ENCODE assay signal across 1 cellular context in the genomic region with DNA sequence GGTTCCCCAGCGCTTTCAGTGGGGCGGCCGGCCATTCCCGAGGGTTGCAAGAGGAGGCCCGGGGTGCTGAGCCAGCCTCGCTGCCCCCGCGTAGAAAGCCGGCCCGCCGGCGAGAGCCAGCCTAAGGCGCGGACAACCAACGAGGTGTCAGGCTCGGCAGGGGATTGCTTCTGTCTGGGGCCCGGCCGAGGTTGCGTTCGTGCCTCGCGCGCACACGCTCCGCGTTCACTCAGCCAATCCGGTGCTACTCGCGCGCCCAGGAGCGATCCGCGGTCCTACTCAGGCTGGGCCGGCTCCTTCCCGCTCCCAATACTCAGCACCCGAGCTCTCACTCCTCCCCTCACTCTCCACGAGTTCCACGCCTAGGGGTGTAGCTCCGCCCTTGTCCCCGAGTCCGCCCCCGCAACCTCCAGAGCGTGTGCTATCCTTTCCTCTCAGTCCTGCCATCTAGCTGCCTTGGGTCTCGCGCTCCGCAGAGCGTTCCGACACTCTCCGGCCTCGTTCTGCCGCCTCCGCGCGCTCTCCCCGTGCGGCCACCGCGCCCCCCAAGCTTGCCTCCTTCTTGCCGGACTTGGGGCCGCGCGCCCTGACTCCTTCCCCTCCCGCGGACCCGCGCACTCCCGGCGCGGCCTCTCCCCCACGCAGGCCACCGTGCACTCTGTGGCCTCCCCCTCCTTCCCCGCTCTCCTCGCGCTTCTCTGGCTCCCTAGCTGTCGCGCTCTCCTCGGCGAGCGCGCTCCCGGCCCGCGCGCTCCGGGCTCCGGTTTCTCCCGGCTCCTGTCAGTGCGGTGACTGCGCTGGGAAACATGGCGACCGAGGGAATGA.
TF ChIP-seq lines count a peak whose summit lies in the region.

A gene (plus strand): TSS at position 426 of the 825 bp plus-strand sequence.

TF ChIP-seq in HepG2, 621 proteins besides CTCF, POLR2A, EP300 and RAD21 (continued from another document and continues in another):
- TF ChIP-seq, protein P1, sequence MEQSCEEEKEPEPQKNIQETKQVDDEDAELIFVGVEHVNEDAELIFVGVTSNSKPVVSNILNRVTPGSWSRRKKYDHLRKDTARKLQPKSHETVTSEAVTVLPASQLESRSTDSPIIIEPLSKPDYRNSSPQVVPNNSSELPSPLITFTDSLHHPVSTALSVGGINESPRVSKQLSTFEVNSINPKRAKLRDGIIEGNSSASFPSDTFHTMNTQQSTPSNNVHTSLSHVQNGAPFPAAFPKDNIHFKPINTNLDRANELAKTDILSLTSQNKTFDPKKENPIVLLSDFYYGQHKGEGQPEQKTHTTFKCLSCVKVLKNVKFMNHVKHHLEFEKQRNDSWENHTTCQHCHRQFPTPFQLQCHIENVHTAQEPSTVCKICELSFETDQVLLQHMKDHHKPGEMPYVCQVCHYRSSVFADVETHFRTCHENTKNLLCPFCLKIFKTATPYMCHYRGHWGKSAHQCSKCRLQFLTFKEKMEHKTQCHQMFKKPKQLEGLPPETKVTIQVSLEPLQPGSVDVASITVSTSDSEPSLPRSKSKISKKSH (CRISPR knock-in tag; IDR thresholded peaks at IDR 0.05; ENCODE audit: borderline replicate concordance): peak; percentile 66; the same call in 1 of the 2 replicates
- TF ChIP-seq MYC (CRISPR knock-in tag; IDR thresholded peaks at IDR 0.05; ENCODE audit: borderline replicate concordance): peak; percentile 91
- no peak for TF ChIP-seq DPF2 (CRISPR knock-in tag; IDR thresholded peaks at IDR 0.05; ENCODE audit: borderline replicate concordance, low read depth)
- no peak for TF ChIP-seq ZNF207 (IDR thresholded peaks at IDR 0.05; ENCODE audit: borderline replicate concordance)
- TF ChIP-seq, protein P2, sequence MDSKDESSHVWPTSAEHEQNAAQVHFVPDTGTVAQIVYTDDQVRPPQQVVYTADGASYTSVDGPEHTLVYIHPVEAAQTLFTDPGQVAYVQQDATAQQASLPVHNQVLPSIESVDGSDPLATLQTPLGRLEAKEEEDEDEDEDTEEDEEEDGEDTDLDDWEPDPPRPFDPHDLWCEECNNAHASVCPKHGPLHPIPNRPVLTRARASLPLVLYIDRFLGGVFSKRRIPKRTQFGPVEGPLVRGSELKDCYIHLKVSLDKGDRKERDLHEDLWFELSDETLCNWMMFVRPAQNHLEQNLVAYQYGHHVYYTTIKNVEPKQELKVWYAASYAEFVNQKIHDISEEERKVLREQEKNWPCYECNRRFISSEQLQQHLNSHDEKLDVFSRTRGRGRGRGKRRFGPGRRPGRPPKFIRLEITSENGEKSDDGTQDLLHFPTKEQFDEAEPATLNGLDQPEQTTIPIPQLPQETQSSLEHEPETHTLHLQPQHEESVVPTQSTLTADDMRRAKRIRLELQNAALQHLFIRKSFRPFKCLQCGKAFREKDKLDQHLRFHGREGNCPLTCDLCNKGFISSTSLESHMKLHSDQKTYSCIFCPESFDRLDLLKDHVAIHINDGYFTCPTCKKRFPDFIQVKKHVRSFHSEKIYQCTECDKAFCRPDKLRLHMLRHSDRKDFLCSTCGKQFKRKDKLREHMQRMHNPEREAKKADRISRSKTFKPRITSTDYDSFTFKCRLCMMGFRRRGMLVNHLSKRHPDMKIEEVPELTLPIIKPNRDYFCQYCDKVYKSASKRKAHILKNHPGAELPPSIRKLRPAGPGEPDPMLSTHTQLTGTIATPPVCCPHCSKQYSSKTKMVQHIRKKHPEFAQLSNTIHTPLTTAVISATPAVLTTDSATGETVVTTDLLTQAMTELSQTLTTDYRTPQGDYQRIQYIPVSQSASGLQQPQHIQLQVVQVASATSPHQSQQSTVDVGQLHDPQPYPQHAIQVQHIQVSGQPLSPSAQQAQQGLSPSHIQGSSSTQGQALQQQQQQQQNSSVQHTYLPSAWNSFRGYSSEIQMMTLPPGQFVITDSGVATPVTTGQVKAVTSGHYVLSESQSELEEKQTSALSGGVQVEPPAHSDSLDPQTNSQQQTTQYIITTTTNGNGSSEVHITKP (CRISPR knock-in tag; IDR thresholded peaks at IDR 0.05; ENCODE audit: low read depth): peak; percentile 23; the same call in 1 of the 2 replicates
- TF ChIP-seq ZMYM3 (CRISPR knock-in tag; IDR thresholded peaks at IDR 0.05): no peak
- no peak for TF ChIP-seq ZNF879 (CRISPR knock-in tag; IDR thresholded peaks at IDR 0.05)
- peak; percentile 74 for TF ChIP-seq SNAPC2 (CRISPR knock-in tag; IDR thresholded peaks at IDR 0.05)
- no peak for TF ChIP-seq ZBTB8A (CRISPR knock-in tag; IDR thresholded peaks at IDR 0.05; ENCODE audit: borderline replicate concordance, low read depth)
- TF ChIP-seq ZNF446 (CRISPR knock-in tag; IDR thresholded peaks at IDR 0.05): no peak
- TF ChIP-seq, protein P3, sequence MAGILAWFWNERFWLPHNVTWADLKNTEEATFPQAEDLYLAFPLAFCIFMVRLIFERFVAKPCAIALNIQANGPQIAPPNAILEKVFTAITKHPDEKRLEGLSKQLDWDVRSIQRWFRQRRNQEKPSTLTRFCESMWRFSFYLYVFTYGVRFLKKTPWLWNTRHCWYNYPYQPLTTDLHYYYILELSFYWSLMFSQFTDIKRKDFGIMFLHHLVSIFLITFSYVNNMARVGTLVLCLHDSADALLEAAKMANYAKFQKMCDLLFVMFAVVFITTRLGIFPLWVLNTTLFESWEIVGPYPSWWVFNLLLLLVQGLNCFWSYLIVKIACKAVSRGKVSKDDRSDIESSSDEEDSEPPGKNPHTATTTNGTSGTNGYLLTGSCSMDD (CRISPR knock-in tag; IDR thresholded peaks at IDR 0.05): no peak
- TF ChIP-seq HNRNPLL (IDR thresholded peaks at IDR 0.05; ENCODE audit: low read depth, low read length, poor library complexity, severe bottlenecking): peak; percentile 76
- TF ChIP-seq FOXA3 (CRISPR knock-in tag; IDR thresholded peaks at IDR 0.05): peak; percentile 56; the same call in 1 of the 2 replicates
- no peak for TF ChIP-seq ATF1 (CRISPR knock-in tag; IDR thresholded peaks at IDR 0.05)
- peak; percentile 70; the same call in 1 of the 2 replicates for TF ChIP-seq HES4 (CRISPR knock-in tag; IDR thresholded peaks at IDR 0.05; ENCODE audit: borderline replicate concordance)
- peak; percentile 95 for TF ChIP-seq ZMYM4 (CRISPR knock-in tag; IDR thresholded peaks at IDR 0.05)
- TF ChIP-seq, protein P4, sequence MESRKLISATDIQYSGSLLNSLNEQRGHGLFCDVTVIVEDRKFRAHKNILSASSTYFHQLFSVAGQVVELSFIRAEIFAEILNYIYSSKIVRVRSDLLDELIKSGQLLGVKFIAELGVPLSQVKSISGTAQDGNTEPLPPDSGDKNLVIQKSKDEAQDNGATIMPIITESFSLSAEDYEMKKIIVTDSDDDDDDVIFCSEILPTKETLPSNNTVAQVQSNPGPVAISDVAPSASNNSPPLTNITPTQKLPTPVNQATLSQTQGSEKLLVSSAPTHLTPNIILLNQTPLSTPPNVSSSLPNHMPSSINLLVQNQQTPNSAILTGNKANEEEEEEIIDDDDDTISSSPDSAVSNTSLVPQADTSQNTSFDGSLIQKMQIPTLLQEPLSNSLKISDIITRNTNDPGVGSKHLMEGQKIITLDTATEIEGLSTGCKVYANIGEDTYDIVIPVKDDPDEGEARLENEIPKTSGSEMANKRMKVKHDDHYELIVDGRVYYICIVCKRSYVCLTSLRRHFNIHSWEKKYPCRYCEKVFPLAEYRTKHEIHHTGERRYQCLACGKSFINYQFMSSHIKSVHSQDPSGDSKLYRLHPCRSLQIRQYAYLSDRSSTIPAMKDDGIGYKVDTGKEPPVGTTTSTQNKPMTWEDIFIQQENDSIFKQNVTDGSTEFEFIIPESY (CRISPR knock-in tag; IDR thresholded peaks at IDR 0.05): no peak
- TF ChIP-seq ZNF772 (CRISPR knock-in tag; IDR thresholded peaks at IDR 0.05): peak; percentile 95
- TF ChIP-seq ZNF530 (CRISPR knock-in tag; IDR thresholded peaks at IDR 0.05; ENCODE audit: low read depth): no peak
- TF ChIP-seq KMT2A (CRISPR knock-in tag; IDR thresholded peaks at IDR 0.05): peak; percentile 94
- TF ChIP-seq SMAD1 (CRISPR knock-in tag; IDR thresholded peaks at IDR 0.05; ENCODE audit: borderline replicate concordance, low read depth): no peak
- TF ChIP-seq ETV6 (CRISPR knock-in tag; conservative IDR thresholded peaks at IDR 0.05): no peak; the same call in 1 of the 2 replicates
- peak; percentile 53; the same call in 1 of the 2 replicates for TF ChIP-seq RXRB (CRISPR knock-in tag; IDR thresholded peaks at IDR 0.05; ENCODE audit: borderline replicate concordance)
- TF ChIP-seq ZNF672 (CRISPR knock-in tag; IDR thresholded peaks at IDR 0.05): peak; percentile 23
- TF ChIP-seq ZNF598 (CRISPR knock-in tag; IDR thresholded peaks at IDR 0.05; ENCODE audit: borderline replicate concordance): no peak; the same call in 1 of the 2 replicates
- TF ChIP-seq REXO4 (CRISPR knock-in tag; IDR thresholded peaks at IDR 0.05; ENCODE audit: borderline replicate concordance): 0 out of 2 replicates have a peak, but pooled peaks have one; percentile 81
- TF ChIP-seq TAF1 (CRISPR knock-in tag; IDR thresholded peaks at IDR 0.05): peak; percentile 95
- TF ChIP-seq, protein P5, sequence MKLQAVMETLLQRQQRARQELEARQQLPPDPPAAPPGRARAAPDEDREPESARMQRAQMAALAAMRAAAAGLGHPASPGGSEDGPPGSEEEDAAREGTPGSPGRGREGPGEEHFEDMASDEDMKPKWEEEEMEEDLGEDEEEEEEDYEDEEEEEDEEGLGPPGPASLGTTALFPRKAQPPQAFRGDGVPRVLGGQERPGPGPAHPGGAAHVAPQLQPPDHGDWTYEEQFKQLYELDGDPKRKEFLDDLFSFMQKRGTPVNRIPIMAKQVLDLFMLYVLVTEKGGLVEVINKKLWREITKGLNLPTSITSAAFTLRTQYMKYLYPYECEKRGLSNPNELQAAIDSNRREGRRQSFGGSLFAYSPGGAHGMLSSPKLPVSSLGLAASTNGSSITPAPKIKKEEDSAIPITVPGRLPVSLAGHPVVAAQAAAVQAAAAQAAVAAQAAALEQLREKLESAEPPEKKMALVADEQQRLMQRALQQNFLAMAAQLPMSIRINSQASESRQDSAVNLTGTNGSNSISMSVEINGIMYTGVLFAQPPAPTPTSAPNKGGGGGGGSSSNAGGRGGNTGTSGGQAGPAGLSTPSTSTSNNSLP (IDR thresholded peaks at IDR 0.05; ENCODE audit: low read depth, low read length): no peak
- no peak; the same call in 1 of the 2 replicates for TF ChIP-seq ZNF713 (CRISPR knock-in tag; IDR thresholded peaks at IDR 0.05)
- TF ChIP-seq ZZZ3 (CRISPR knock-in tag; IDR thresholded peaks at IDR 0.05; ENCODE audit: borderline replicate concordance): no peak
- no peak for TF ChIP-seq ZNF619 (CRISPR knock-in tag; IDR thresholded peaks at IDR 0.05)
- TF ChIP-seq GPN1 (CRISPR knock-in tag; IDR thresholded peaks at IDR 0.05; ENCODE audit: borderline replicate concordance): no peak; the same call in 1 of the 2 replicates
- TF ChIP-seq FOXK1 (CRISPR knock-in tag; IDR thresholded peaks at IDR 0.05; ENCODE audit: borderline replicate concordance, low read depth): peak; percentile 11; the same call in 1 of the 2 replicates
- TF ChIP-seq NPAS2 (CRISPR knock-in tag; IDR thresholded peaks at IDR 0.05; ENCODE audit: borderline replicate concordance): no peak
- TF ChIP-seq, protein P6, sequence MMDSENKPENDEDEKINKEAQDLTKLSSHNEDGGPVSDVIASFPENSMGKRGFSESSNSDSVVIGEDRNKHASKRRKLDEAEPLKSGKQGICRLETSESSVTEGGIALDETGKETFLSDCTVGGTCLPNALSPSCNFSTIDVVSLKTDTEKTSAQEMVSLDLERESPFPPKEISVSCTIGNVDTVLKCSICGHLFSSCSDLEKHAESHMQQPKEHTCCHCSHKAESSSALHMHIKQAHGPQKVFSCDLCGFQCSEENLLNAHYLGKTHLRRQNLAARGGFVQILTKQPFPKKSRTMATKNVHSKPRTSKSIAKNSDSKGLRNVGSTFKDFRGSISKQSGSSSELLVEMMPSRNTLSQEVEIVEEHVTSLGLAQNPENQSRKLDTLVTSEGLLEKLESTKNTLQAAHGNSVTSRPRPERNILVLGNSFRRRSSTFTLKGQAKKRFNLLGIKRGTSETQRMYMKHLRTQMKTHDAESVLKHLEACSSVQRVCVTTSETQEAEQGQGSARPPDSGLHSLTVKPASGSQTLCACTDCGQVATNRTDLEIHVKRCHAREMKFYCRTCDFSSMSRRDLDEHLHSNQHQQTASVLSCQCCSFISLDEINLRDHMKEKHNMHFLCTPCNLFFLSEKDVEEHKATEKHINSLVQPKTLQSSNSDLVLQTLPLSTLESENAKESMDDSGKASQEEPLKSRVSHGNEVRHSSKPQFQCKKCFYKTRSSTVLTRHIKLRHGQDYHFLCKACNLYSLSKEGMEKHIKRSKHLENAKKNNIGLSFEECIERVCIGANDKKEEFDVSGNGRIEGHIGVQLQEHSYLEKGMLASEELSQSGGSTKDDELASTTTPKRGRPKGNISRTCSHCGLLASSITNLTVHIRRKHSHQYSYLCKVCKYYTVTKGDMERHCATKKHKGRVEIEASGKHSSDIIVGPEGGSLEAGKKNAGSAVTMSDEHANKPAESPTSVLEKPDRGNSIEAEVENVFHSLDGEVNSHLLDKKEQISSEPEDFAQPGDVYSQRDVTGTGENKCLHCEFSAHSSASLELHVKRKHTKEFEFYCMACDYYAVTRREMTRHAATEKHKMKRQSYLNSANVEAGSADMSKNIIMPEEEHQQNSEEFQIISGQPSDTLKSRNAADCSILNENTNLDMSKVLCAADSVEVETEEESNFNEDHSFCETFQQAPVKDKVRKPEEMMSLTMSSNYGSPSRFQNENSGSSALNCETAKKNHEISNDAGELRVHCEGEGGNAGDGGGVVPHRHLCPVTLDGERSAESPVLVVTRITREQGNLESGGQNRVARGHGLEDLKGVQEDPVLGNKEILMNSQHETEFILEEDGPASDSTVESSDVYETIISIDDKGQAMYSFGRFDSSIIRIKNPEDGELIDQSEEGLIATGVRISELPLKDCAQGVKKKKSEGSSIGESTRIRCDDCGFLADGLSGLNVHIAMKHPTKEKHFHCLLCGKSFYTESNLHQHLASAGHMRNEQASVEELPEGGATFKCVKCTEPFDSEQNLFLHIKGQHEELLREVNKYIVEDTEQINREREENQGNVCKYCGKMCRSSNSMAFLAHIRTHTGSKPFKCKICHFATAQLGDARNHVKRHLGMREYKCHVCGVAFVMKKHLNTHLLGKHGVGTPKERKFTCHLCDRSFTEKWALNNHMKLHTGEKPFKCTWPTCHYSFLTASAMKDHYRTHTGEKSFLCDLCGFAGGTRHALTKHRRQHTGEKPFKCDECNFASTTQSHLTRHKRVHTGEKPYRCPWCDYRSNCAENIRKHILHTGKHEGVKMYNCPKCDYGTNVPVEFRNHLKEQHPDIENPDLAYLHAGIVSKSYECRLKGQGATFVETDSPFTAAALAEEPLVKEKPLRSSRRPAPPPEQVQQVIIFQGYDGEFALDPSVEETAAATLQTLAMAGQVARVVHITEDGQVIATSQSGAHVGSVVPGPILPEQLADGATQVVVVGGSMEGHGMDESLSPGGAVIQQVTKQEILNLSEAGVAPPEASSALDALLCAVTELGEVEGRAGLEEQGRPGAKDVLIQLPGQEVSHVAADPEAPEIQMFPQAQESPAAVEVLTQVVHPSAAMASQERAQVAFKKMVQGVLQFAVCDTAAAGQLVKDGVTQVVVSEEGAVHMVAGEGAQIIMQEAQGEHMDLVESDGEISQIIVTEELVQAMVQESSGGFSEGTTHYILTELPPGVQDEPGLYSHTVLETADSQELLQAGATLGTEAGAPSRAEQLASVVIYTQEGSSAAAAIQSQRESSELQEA (CRISPR knock-in tag; IDR thresholded peaks at IDR 0.05; ENCODE audit: not compliant biosample characterization): peak; percentile 22
